Comparison of ENCODE assay signal across 20 cellular contexts in genomic region chr12:85277900-85278597, GRCh38. TPM values are rescaled to one million over a fixed set of nuclear protein-coding genes. Genes with fewer than 3 reads are reported as not detected.
DNase-seq lines count a peak whose midpoint lies in the region; FAIRE-seq and TF ChIP-seq lines count a peak whose summit lies in the region.
"Had no signal": no experiment of that assay in that cellular context is flagged by ENCODE, and none has a peak within 500 bp of the region (broad histone marks: within the 10 kb centered on the region; RNA-seq: fewer than 3 reads in every experiment).

No MANE protein-coding gene starts in this region.

- H4K20me1 ChIP-seq in smooth muscle cell (ENCODE audit: low read depth): no peaks in the 10 kb centered on the region

- H3K9me3 ChIP-seq in HUES64 (ENCODE audit: insufficient read depth, low read depth, low read length): no peaks in the 10 kb centered on the region
- no peaks in the 10 kb centered on the region for H3K9me3 ChIP-seq in small intestine (ENCODE audit: control insufficient read depth, low read depth)
- H3K9me3 ChIP-seq in smooth muscle cell (replicated peaks; ENCODE audit: low read depth): no peaks in the 10 kb centered on the region

- 40% methylated on average over 30 of the region's 30 CpGs for WGBS in HUES64
- 13 to 23% (median 16%) methylated on average over 30 of the region's 30 CpGs for WGBS in small intestine, 3 donors
- WGBS in smooth muscle cell (ENCODE audit: low lambda C conversion rate): 75% methylated on average over 30 of the region's 30 CpGs

- FAIRE-seq in small intestine (lab: Jason Lieb, UNC): no peak

- H3K4me2 ChIP-seq in smooth muscle cell: no peak overlapping the region
- H3K4me2 ChIP-seq: KMS-11 had no signal

- DNase-seq in dermis blood vessel endothelial cell: peak; percentile 8
- peak; percentile 57 for DNase-seq in islet precursor cell
- peak; percentile 57 for DNase-seq in small intestine
- no peak for DNase-seq in COLO668 (lab: John Stamatoyannopoulos, UW; ENCODE audit: unreplicated experiment)
- DNase-seq in nucleus accumbens (lab: John Stamatoyannopoulos, UW): no peak
- DNase-seq in smooth muscle cell (lab: John Stamatoyannopoulos, UW; ENCODE audit: unreplicated experiment): no peak
- no peak for DNase-seq in central memory CD4-positive, alpha-beta T cell
- DNase-seq: activated T-cell treated with anti-CD3 and anti-CD28 coated beads, Interleukin-2, amount 50 U/mL, for 72 hours; brain microvascular endothelial cell; CD4-positive, alpha-beta T cell; DMS79; foreskin melanocyte; NCI-H2029 treated with DMSO at 0.1 percent for 48 hours; T1000 had no signal

- H3K27me3 ChIP-seq in HUES64 (ENCODE audit: insufficient read depth, low read length) (peaks cover 95% of the 10 kb centered on the region), small intestine (ENCODE audit: control insufficient read depth in 2 of 2, insufficient read depth in 2 of 2, low read length in 2 of 2) (peaks cover 2 to 34% of the 10 kb centered on the region in 2 donors), smooth muscle cell (ENCODE audit: low read depth) (peaks cover 89% of the 10 kb centered on the region)
- H3K27me3 ChIP-seq: brain microvascular endothelial cell had no signal

- no peaks in the 10 kb centered on the region for H3F3A ChIP-seq in smooth muscle cell (ENCODE audit: low read depth)

- H3K9ac ChIP-seq in HUES64 (ENCODE audit: low read depth, low read length) (no peak overlapping the region), smooth muscle cell (ENCODE audit: low read depth) (no peak overlapping the region)
- H3K9ac ChIP-seq: KMS-11 had no signal

- peaks cover 5% of the 10 kb centered on the region for H3K79me2 ChIP-seq in smooth muscle cell (ENCODE audit: low read depth)

- H3K27ac ChIP-seq in HUES64 (ENCODE audit: low read depth, low read length) (no peak overlapping the region), small intestine (ENCODE audit: low read depth in 1 of 2, low read length in 1 of 2) (no peak overlapping the region), smooth muscle cell (ENCODE audit: low read depth) (no peak overlapping the region)
- H3K27ac ChIP-seq: brain microvascular endothelial cell, KMS-11 had no signal

- H3K4me3 ChIP-seq in HUES64 (ENCODE audit: low read length): peak overlapping the region; percentile 75
- H3K4me3 ChIP-seq in small intestine (ENCODE audit: low read depth in 1 of 2, low read length in 2 of 2): no peak overlapping the region
- H3K4me3 ChIP-seq in smooth muscle cell: no peak overlapping the region

- no peaks in the 10 kb centered on the region for H3K36me3 ChIP-seq in HUES64 (ENCODE audit: insufficient read depth, low read length)
- H3K36me3 ChIP-seq in small intestine (ENCODE audit: control insufficient read depth in 2 of 2, insufficient read depth in 2 of 2, low read length in 2 of 2): no peaks in the 10 kb centered on the region
- no peaks in the 10 kb centered on the region for H3K36me3 ChIP-seq in smooth muscle cell (ENCODE audit: low read depth)
- H3K36me3 ChIP-seq: brain microvascular endothelial cell had no signal

- H2AFZ ChIP-seq in smooth muscle cell (ENCODE audit: low read depth): no peak overlapping the region

- no peak for TF ChIP-seq CTCF in smooth muscle cell (IDR thresholded peaks at IDR 0.05; ENCODE audit: borderline replicate concordance, insufficient read depth, poor library complexity, severe bottlenecking)

- peaks cover 19% of the 10 kb centered on the region for H3K4me1 ChIP-seq in HUES64 (ENCODE audit: insufficient read depth, low read length)
- H3K4me1 ChIP-seq in small intestine (ENCODE audit: control insufficient read depth in 2 of 2, insufficient read depth in 1 of 2, low read depth in 1 of 2, low read length in 1 of 2): no peaks in the 10 kb centered on the region
- H3K4me1 ChIP-seq in smooth muscle cell (ENCODE audit: low read depth): peaks cover 7% of the 10 kb centered on the region

RNA-seq across cellular contexts. Expression of gene ALX1, which starts 2.0 kb away (rescaled TPM):
- 1.5 TPM for polyA plus RNA-seq in HUES64 (2013, experiment 1 of 2)
- 2.8 TPM for polyA plus RNA-seq in HUES64 (2013, experiment 2 of 2)
- total RNA-seq in dermis blood vessel endothelial cell (not detected in 2 replicates), smooth muscle cell (1.5 and 3.1 TPM in 2 replicates)
- polyA plus RNA-seq in small intestine (not detected), smooth muscle cell (0.69 and 3.5 TPM in 2 replicates)
- total RNA-seq: activated CD8-positive, alpha-beta memory T cell treated with anti-CD3 and anti-CD28 coated beads for 36 hours; activated T-cell treated with anti-CD3 and anti-CD28 coated beads, Interleukin-2, amount 50 U/mL, for 72 hours; CD4-positive, alpha-beta T cell; epithelial cell of proximal tubule; natural killer cell treated with Interleukin-12 subunit alpha and Interleukin-12 subunit beta and Interleukin-15 and Interleukin-18, amount 100 ng/mL, for 72 hours; temporal lobe had no signal

Comparison
In these comparisons a context has a peak if more than half of its experiments do, and no peak if none do; other contexts are left out.
1. DNase-seq: peak in dermis blood vessel endothelial cell (single experiment), islet precursor cell (single experiment) and small intestine (single experiment); none in COLO668 (single experiment), nucleus accumbens (0 of 56), smooth muscle cell (single experiment) and central memory CD4-positive, alpha-beta T cell (single experiment).